In genomic region chr22:46937185-46937584, GRCh38 we compare ENCODE assay signal across 1 cellular context.
A peak's percentile ranks its signal among the peaks of the same experiment; 100 is the strongest.
TF ChIP-seq lines count a peak whose summit lies in the region.

No MANE protein-coding gene starts in this region.

TF ChIP-seq in HepG2, 621 proteins besides CTCF, POLR2A, EP300 and RAD21 (continued from another document):
- no peak for TF ChIP-seq AKNA (CRISPR knock-in tag; IDR thresholded peaks at IDR 0.05; ENCODE audit: borderline replicate concordance)
- no peak for TF ChIP-seq ZNF556 (CRISPR knock-in tag; IDR thresholded peaks at IDR 0.05; ENCODE audit: borderline replicate concordance)
- no peak for TF ChIP-seq RNF219 (CRISPR knock-in tag; IDR thresholded peaks at IDR 0.05)
- TF ChIP-seq REST (IDR thresholded peaks at IDR 0.05; ENCODE audit: borderline replicate concordance in 1 of 2, low read depth in 1 of 2, low read length in 2 of 2): no peak
- no peak for TF ChIP-seq ZFP36 (IDR thresholded peaks at IDR 0.05; ENCODE audit: borderline replicate concordance, low read depth, low read length, partially characterized antibody)
- TF ChIP-seq ARNTL (CRISPR knock-in tag; IDR thresholded peaks at IDR 0.05): no peak
- TF ChIP-seq FOXA1 (IDR thresholded peaks at IDR 0.05): no peak
- peak; percentile 33; the same call in 1 of the 2 replicates for TF ChIP-seq FOXA1 (CRISPR knock-in tag; IDR thresholded peaks at IDR 0.05)
TF ChIP-seq in HepG2: peak in this region for 19.
